Comparison of ENCODE assay signal across 8 cellular contexts in genomic region chr13:98478134-98479129, GRCh38.
DNase-seq lines count a peak whose midpoint lies in the region; ATAC-seq lines count a peak whose summit lies in the region.

No MANE protein-coding gene starts in this region.

- peaks cover 5% of the 10 kb centered on the region for H3K36me3 Mint-ChIP-seq in natural killer cell treated with Interleukin-12 subunit alpha and Interleukin-12 subunit beta and Interleukin-15 and Interleukin-18, amount 100 ng/mL, for 72 hours

- DNase-seq in AG08395 (ENCODE audit: low spot score) (peak; percentile 48), T1000 (lab: John Stamatoyannopoulos, UW) (no peak), NCI-H2081 treated with DMSO at 0.1 percent for 48 hours (lab: John Stamatoyannopoulos, UW) (no peak), NCI-H526 (lab: John Stamatoyannopoulos, UW) (no peak)
- peak; percentile 55 to 67 for DNase-seq in activated T-cell treated with anti-CD3 and anti-CD28 coated beads, Interleukin-2, amount 50 U/mL, for 48 hours
- peak; percentile 58 for DNase-seq in natural killer cell treated with Interleukin-12 subunit alpha and Interleukin-12 subunit beta and Interleukin-15 and Interleukin-18, amount 100 ng/mL, for 72 hours (ENCODE audit: low spot score)

- H3K27me3 Mint-ChIP-seq in natural killer cell treated with Interleukin-12 subunit alpha and Interleukin-12 subunit beta and Interleukin-15 and Interleukin-18, amount 100 ng/mL, for 72 hours: no peaks in the 10 kb centered on the region

- peak overlapping the region; percentile 77 to 88 for H3K27ac Mint-ChIP-seq in natural killer cell treated with Interleukin-12 subunit alpha and Interleukin-12 subunit beta and Interleukin-15 and Interleukin-18, amount 100 ng/mL, for 72 hours

- H3K4me1 Mint-ChIP-seq in natural killer cell treated with Interleukin-12 subunit alpha and Interleukin-12 subunit beta and Interleukin-15 and Interleukin-18, amount 100 ng/mL, for 72 hours (ENCODE audit: low read depth in 2 of 2): peaks cover 43 to 52% of the 10 kb centered on the region in 2 donors

- ATAC-seq in GM18907 (IDR thresholded peaks at IDR 0.05; ENCODE audit: unreplicated experiment) (peak; percentile 54), HG03196 (IDR thresholded peaks at IDR 0.05; ENCODE audit: unreplicated experiment) (peak; percentile 43)
- ATAC-seq in natural killer cell treated with Interleukin-12 subunit alpha and Interleukin-12 subunit beta and Interleukin-15 and Interleukin-18, amount 100 ng/mL, for 72 hours: peak; percentile 49 to 58

- peak overlapping the region; percentile 78 for H3K4me3 Mint-ChIP-seq in natural killer cell treated with Interleukin-12 subunit alpha and Interleukin-12 subunit beta and Interleukin-15 and Interleukin-18, amount 100 ng/mL, for 72 hours

- no peaks in the 10 kb centered on the region for H3K9me3 Mint-ChIP-seq in natural killer cell treated with Interleukin-12 subunit alpha and Interleukin-12 subunit beta and Interleukin-15 and Interleukin-18, amount 100 ng/mL, for 72 hours

Comparison
In these comparisons a context has a peak if more than half of its experiments do, and no peak if none do; other contexts are left out.
1. DNase-seq: peak in AG08395 (single experiment), activated T-cell treated with anti-CD3 and anti-CD28 coated beads, Interleukin-2, amount 50 U/mL, for 48 hours (2 of 2) and natural killer cell treated with Interleukin-12 subunit alpha and Interleukin-12 subunit beta and Interleukin-15 and Interleukin-18, amount 100 ng/mL, for 72 hours (single experiment); none in T1000 (single experiment), NCI-H2081 treated with DMSO at 0.1 percent for 48 hours (single experiment) and NCI-H526 (0 of 2).
2. Peak in every context shown above with its lines, with median percentiles within 50 percentile points of each other: ATAC-seq.